ENCODE assay signal across 7 cellular contexts in genomic region chr16:29293545-29293944, GRCh38.
DNase-seq lines count a peak whose midpoint lies in the region; ATAC-seq, FAIRE-seq and TF ChIP-seq lines count a peak whose summit lies in the region.
"Not testable (repeated sequence)": the region's sequence is repeated elsewhere in the genome, so short reads cannot be mapped to it uniquely, and the experiment has no call there.

No MANE protein-coding gene starts in this region.

- H3K9me3 ChIP-seq in T-helper 17 cell (ENCODE audit: control insufficient read depth, low read length, poor library complexity, severe bottlenecking); kidney (ENCODE audit: control insufficient read depth in 1 of 2, low read length in 2 of 2); trophoblast cell (ENCODE audit: insufficient read depth, low read depth, low read length); sigmoid colon; uterus: not testable (repeated sequence)

- H4K12ac ChIP-seq in trophoblast cell (ENCODE audit: low read depth, low read length), result not testable (repeated sequence)

- H3K79me1 ChIP-seq in trophoblast cell (ENCODE audit: low read length), result peaks cover 19% of the 10 kb centered on the region

- not testable (repeated sequence) for H3K14ac ChIP-seq in trophoblast cell (ENCODE audit: low read length)

- not testable (repeated sequence) for H2BK12ac ChIP-seq in trophoblast cell (ENCODE audit: low read length)

- not testable (repeated sequence) for H2AK5ac ChIP-seq in trophoblast cell (ENCODE audit: low read length)

- not testable (repeated sequence) for H3K36me3 Mint-ChIP-seq in T-helper 17 cell (ENCODE audit: low read depth)

- H3K27me3 Mint-ChIP-seq in T-helper 17 cell, result not testable (repeated sequence)

- not testable (repeated sequence) for H3K18ac ChIP-seq in trophoblast cell (ENCODE audit: low read length)

- not testable (repeated sequence) for FAIRE-seq in kidney (lab: Jason Lieb, UNC)

- H3K4me2 ChIP-seq in trophoblast cell (ENCODE audit: low read length), result not testable (repeated sequence)

- peak overlapping the region; percentile 6 for H4K91ac ChIP-seq in trophoblast cell (ENCODE audit: low read depth, low read length)

- H3K27ac Mint-ChIP-seq in T-helper 17 cell, result peak overlapping the region; percentile 32

- not testable (repeated sequence) for TF ChIP-seq EP300 in sigmoid colon (IDR thresholded peaks at IDR 0.05)

- not testable (repeated sequence) for DNase-seq in T-helper 17 cell, trophoblast cell
- peak; percentile 42 for DNase-seq in Right ventricle myocardium superior
- peak; percentile 60 for DNase-seq in left ventricle myocardium superior
- DNase-seq in kidney, result peak; percentile 49
- DNase-seq in sigmoid colon, result peak; percentile 53
- DNase-seq in uterus, result peak in 1 of 2 donors; percentile 18

- not testable (repeated sequence) for ATAC-seq in T-helper 17 cell
- ATAC-seq in Right ventricle myocardium superior (ENCODE audit: poor library complexity), result peak; percentile 30
- peak; percentile 22 for ATAC-seq in left ventricle myocardium superior

- H3K4me3 ChIP-seq in kidney (ENCODE audit: low read length in 2 of 2); trophoblast cell (ENCODE audit: low read depth, low read length); sigmoid colon; uterus: not testable (repeated sequence)

- H3K36me3 ChIP-seq in kidney (ENCODE audit: control insufficient read depth in 1 of 2, insufficient read depth in 2 of 2, low read length in 2 of 2); trophoblast cell (ENCODE audit: control insufficient read depth in 1 of 2, insufficient read depth in 2 of 2, low read length in 2 of 2); sigmoid colon; uterus: not testable (repeated sequence)

- TF ChIP-seq POLR2A in sigmoid colon (IDR thresholded peaks at IDR 0.05); uterus (IDR thresholded peaks at IDR 0.05): not testable (repeated sequence)

- H3K4me1 ChIP-seq in kidney (ENCODE audit: control insufficient read depth in 1 of 2, insufficient read depth in 1 of 2, low read depth in 1 of 2, low read length in 2 of 2) (peaks cover 4 to 19% of the 10 kb centered on the region in 2 donors), trophoblast cell (ENCODE audit: control insufficient read depth in 1 of 2, insufficient read depth in 2 of 2, low read length in 2 of 2) (peaks cover 18 to 30% of the 10 kb centered on the region in 2 experiments), sigmoid colon (peaks cover 0 to 50% (median 44%) of the 10 kb centered on the region in 4 donors)
- H3K4me1 ChIP-seq in uterus, result not testable (repeated sequence)

- not testable (repeated sequence) for H4K8ac ChIP-seq in trophoblast cell (ENCODE audit: low read depth, low read length)

- not testable (repeated sequence) for H3K27me3 ChIP-seq in trophoblast cell (ENCODE audit: insufficient read depth, low read length); sigmoid colon; uterus

- H2BK5ac ChIP-seq in trophoblast cell (ENCODE audit: low read depth, low read length, poor library complexity), result not testable (repeated sequence)

- not testable (repeated sequence) for H3K9ac ChIP-seq in kidney (ENCODE audit: low read length in 2 of 2); trophoblast cell (ENCODE audit: low read length)

- WGBS in trophoblast cell (ENCODE audit: extremely low coverage, insufficient coverage, insufficient read length), result no CpG with 5 or more reads among the region's 9 CpGs
- 92% methylated on average over 6 to 7 of the region's 9 CpGs for WGBS in sigmoid colon, 2 donors

- not testable (repeated sequence) for H2BK120ac ChIP-seq in trophoblast cell (ENCODE audit: insufficient read depth, low read length, poor library complexity)

- H3K23ac ChIP-seq in trophoblast cell (ENCODE audit: low read length), result not testable (repeated sequence)

- TF ChIP-seq CTCF in kidney (IDR thresholded peaks at IDR 0.05; ENCODE audit: borderline replicate concordance, extremely low read depth, insufficient read depth); sigmoid colon (IDR thresholded peaks at IDR 0.05); uterus (IDR thresholded peaks at IDR 0.05): not testable (repeated sequence)

- H3K27ac ChIP-seq in kidney (ENCODE audit: low read depth in 2 of 2, low read length in 2 of 2); trophoblast cell (ENCODE audit: low read depth, low read length): not testable (repeated sequence)
- peak overlapping the region in 1 of 4 donors; percentile 84 for H3K27ac ChIP-seq in sigmoid colon
- peak overlapping the region; percentile 93 to 94 for H3K27ac ChIP-seq in uterus

- intact Hi-C loops in Right ventricle myocardium superior (cut with DNase I); left ventricle myocardium superior (cut with micrococcal nuclease); kidney (cut with DNase I); sigmoid colon (cut with DNase I); uterus (cut with DNase I; ENCODE audit: low total_unique reads): not testable (repeated sequence)

- H2AFZ ChIP-seq in trophoblast cell (ENCODE audit: insufficient read depth, low read length, poor library complexity), result not testable (repeated sequence)

- H3K79me2 ChIP-seq in trophoblast cell (ENCODE audit: control insufficient read depth, insufficient read depth, low read length, poor library complexity), result not testable (repeated sequence)

- not testable (repeated sequence) for H3K4me3 Mint-ChIP-seq in T-helper 17 cell

- not testable (repeated sequence) for H3K4me1 Mint-ChIP-seq in T-helper 17 cell

- H3K4ac ChIP-seq in trophoblast cell (ENCODE audit: low read depth, low read length), result not testable (repeated sequence)
